13 cellular contexts compared by ENCODE assay signal in the genomic region with DNA sequence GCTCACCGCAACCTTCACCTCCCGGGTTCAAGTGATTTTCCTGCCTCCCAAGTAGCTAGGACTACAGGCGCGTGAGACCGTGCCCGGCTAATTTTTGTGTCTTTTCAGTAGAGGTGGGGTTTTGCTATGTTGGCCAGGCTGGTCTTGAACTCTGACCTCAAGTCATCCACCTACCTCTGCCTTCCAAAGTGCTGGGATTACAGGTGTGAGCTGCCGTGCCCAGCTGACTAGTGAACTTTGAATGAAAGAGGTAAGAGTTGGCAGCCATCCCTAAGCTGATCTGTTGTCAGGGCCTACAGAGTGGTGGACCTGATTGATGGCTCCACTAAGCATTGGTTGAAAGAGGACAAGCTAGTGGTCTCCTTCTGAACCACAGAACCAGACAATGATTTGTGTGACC.
"Had no signal": no experiment of that assay in that cellular context is flagged by ENCODE, and none has a peak within 500 bp of the region (broad histone marks: within the 10 kb centered on the region; RNA-seq: fewer than 3 reads in every experiment).

No MANE protein-coding gene starts in this region.

- H3K27ac ChIP-seq: epithelial cell of prostate, pancreas, SK-N-MC had no signal

- H3K27ac Mint-ChIP-seq: activated naive CD4-positive, alpha-beta T cell treated with anti-CD3 and anti-CD28 coated beads for 36 hours; type B pancreatic cell had no signal

- H3K9me3 Mint-ChIP-seq: activated naive CD4-positive, alpha-beta T cell treated with anti-CD3 and anti-CD28 coated beads for 36 hours; type B pancreatic cell had no signal

- DNase-seq: activated CD4-positive, alpha-beta T cell treated with anti-CD3 and anti-CD28 coated beads, Interleukin-2, amount 50 U/mL, for 48 hours; activated CD4-positive, CD25-positive, alpha-beta regulatory T cell treated with anti-CD3 and anti-CD28 coated beads, Interleukin-2, amount 50 U/mL, for 72 hours; activated naive CD4-positive, alpha-beta T cell treated with anti-CD3 and anti-CD28 coated beads for 36 hours; foreskin melanocyte; head of caudate nucleus; pancreas; stimulated activated CD4-positive, alpha-beta T cell treated with anti-CD3 and anti-CD28 coated beads, Interleukin-2, amount 100 ng/mL, for 48 hours; stimulated activated naive CD4-positive, alpha-beta T cell treated with Interleukin-2 at 50 U/mL for 16 hours; T-helper 1 cell; T1000 had no signal

- H3K4me3 ChIP-seq: pancreas, SK-N-MC had no signal

- H3K36me3 ChIP-seq: pancreas had no signal

- H3K9me3 ChIP-seq: pancreas had no signal

- H3K4me3 Mint-ChIP-seq: activated naive CD4-positive, alpha-beta T cell treated with anti-CD3 and anti-CD28 coated beads for 36 hours; type B pancreatic cell had no signal

- H3K27me3 Mint-ChIP-seq: type B pancreatic cell had no signal

- ATAC-seq: pancreas had no signal

- H3K27me3 ChIP-seq: pancreas had no signal
